Comparison of ENCODE assay signal across 10 cellular contexts in genomic region chr10:14876764-14877163, GRCh38. TPM values are rescaled to one million over a fixed set of nuclear protein-coding genes. Genes with fewer than 3 reads are reported as not detected.
DNase-seq lines count a peak whose midpoint lies in the region; ATAC-seq, FAIRE-seq and TF ChIP-seq lines count a peak whose summit lies in the region.
"Had no signal": no experiment of that assay in that cellular context is flagged by ENCODE, and none has a peak within 500 bp of the region (broad histone marks: within the 10 kb centered on the region; RNA-seq: fewer than 3 reads in every experiment).

No MANE protein-coding gene starts in this region.

- no peak for TF ChIP-seq RAD21 in H1 (IDR thresholded peaks at IDR 0.05 in 1 of 2, conservative IDR thresholded peaks at IDR 0.05 in 1 of 2; ENCODE audit: low read depth in 2 of 2, low read length in 2 of 2)

- no peak overlapping the region for H3K9ac ChIP-seq in PC-3 (ENCODE audit: low read length)
- H3K9ac ChIP-seq in H1 (replicated peaks in 1 of 4; ENCODE audit: extremely low read depth in 1 of 4, low read depth in 3 of 4, low read length in 3 of 4), result no peak overlapping the region
- H3K9ac ChIP-seq in neural progenitor cell, result no peak overlapping the region

- H2BK120ac ChIP-seq in H1 (replicated peaks; ENCODE audit: low read depth, low read length), result no peak overlapping the region

- TF ChIP-seq EP300 in H1 (IDR thresholded peaks at IDR 0.05; ENCODE audit: borderline replicate concordance in 1 of 2, low read depth in 2 of 2, low read length in 2 of 2), result no peak

- H2BK15ac ChIP-seq in H1 (ENCODE audit: low read length), result no peak overlapping the region

- intact Hi-C loops in PC-3 (cut with micrococcal nuclease), result no loop called here

- no peak overlapping the region for H2BK20ac ChIP-seq in H1 (ENCODE audit: low read length)

- H3K79me1 ChIP-seq in H1 (ENCODE audit: low read depth, low read length), result no peaks in the 10 kb centered on the region; the same call in 1 of the 2 replicates

- H3F3A ChIP-seq in DOHH2 (ENCODE audit: control insufficient read depth, insufficient read depth) (peaks cover 19% of the 10 kb centered on the region; the same call in 1 of the 2 replicates), PC-3 (ENCODE audit: low read length, unreplicated experiment) (no peaks in the 10 kb centered on the region), neural progenitor cell (ENCODE audit: low read depth) (peaks cover 23% of the 10 kb centered on the region)

- H3K9me3 Mint-ChIP-seq in neural progenitor cell, result no peaks in the 10 kb centered on the region

- no peak overlapping the region for H3K27ac Mint-ChIP-seq in neural progenitor cell

- H3K36me3 ChIP-seq in DOHH2 (ENCODE audit: control insufficient read depth, low read length), result peaks cover 49% of the 10 kb centered on the region
- no peaks in the 10 kb centered on the region for H3K36me3 ChIP-seq in PC-3 (ENCODE audit: low read depth, low read length)
- peaks cover 0 to 3% (median under 1%) of the 10 kb centered on the region in 4 experiments; a peak in 2 of 8 replicates for H3K36me3 ChIP-seq in H1 (ENCODE audit: control insufficient read depth in 2 of 4, insufficient read depth in 4 of 4, low read length in 3 of 4)
- H3K36me3 ChIP-seq in neural progenitor cell, result no peaks in the 10 kb centered on the region

- no peaks in the 10 kb centered on the region for H4K20me1 ChIP-seq in DOHH2 (ENCODE audit: control insufficient read depth, insufficient read depth, low read depth, low read length)
- H4K20me1 ChIP-seq in PC-3 (ENCODE audit: low read length), result peaks cover 10% of the 10 kb centered on the region; the same call in 1 of the 2 replicates
- H4K20me1 ChIP-seq in H1 (replicated peaks in 1 of 2; ENCODE audit: control insufficient read depth in 1 of 2, insufficient read depth in 2 of 2, low read length in 2 of 2), result peaks cover 5 to 11% of the 10 kb centered on the region in 2 experiments
- peaks cover 24% of the 10 kb centered on the region for H4K20me1 ChIP-seq in neural progenitor cell (ENCODE audit: low read depth)

- no peak overlapping the region for H4K5ac ChIP-seq in H1 (ENCODE audit: insufficient read length, low read depth, low read length)

- ATAC-seq in PC-3, result no peak
- no peak for ATAC-seq in GM19467 (IDR thresholded peaks at IDR 0.05; ENCODE audit: unreplicated experiment)
- ATAC-seq in HG03460 (IDR thresholded peaks at IDR 0.05; ENCODE audit: unreplicated experiment), result no peak

- H3K4me1 Mint-ChIP-seq in neural progenitor cell, result peaks cover 30% of the 10 kb centered on the region

- H2AFZ ChIP-seq in PC-3 (ENCODE audit: low read length), result no peak overlapping the region
- H2AFZ ChIP-seq in H1 (ENCODE audit: low read length), result no peak overlapping the region
- no peak overlapping the region for H2AFZ ChIP-seq in neural progenitor cell (replicated peaks)

- H3K4me3 Mint-ChIP-seq in neural progenitor cell, result peak overlapping the region; percentile 96

- no peak overlapping the region for H2BK5ac ChIP-seq in H1 (ENCODE audit: low read depth, low read length)

- no TSS peak for BruUV-seq in PC-3 (replicated peaks; lab: Mats Ljungman, UMichigan)

- no peak overlapping the region for H3K4ac ChIP-seq in H1 (replicated peaks; ENCODE audit: insufficient read length, low read depth, low read length)

- peak overlapping the region; percentile 51; the same call in 1 of the 2 replicates for H2BK12ac ChIP-seq in H1 (ENCODE audit: low read depth, low read length)

- TF ChIP-seq CTCF in DOHH2 (IDR thresholded peaks at IDR 0.05; ENCODE audit: low read depth, low read length, poor library complexity, severe bottlenecking), result no peak
- TF ChIP-seq CTCF in PC-3 (conservative IDR thresholded peaks at IDR 0.05; ENCODE audit: low read depth, low read length), result no peak
- TF ChIP-seq CTCF in H1 (IDR thresholded peaks at IDR 0.05; ENCODE audit: control extremely low read depth in 1 of 3, insufficient read depth in 1 of 3, low read depth in 1 of 3, low read length in 3 of 3), result no peak
- TF ChIP-seq CTCF in neural progenitor cell (IDR thresholded peaks at IDR 0.05), result no peak

- H4K91ac ChIP-seq in H1 (replicated peaks; ENCODE audit: insufficient read length, low read length), result no peak overlapping the region

- H3K9me3 ChIP-seq in DOHH2 (ENCODE audit: control insufficient read depth, insufficient read depth, low read length) (no peaks in the 10 kb centered on the region), PC-3 (ENCODE audit: low read length) (no peaks in the 10 kb centered on the region), H1 (ENCODE audit: insufficient read depth in 2 of 2, low read depth in 1 of 2, low read length in 1 of 2) (no peaks in the 10 kb centered on the region), neural progenitor cell (ENCODE audit: low read depth) (no peaks in the 10 kb centered on the region)

- DNase-seq in PC-3, result no peak
- no peak for DNase-seq in H1 (ENCODE audit: low read depth in 1 of 2, low spot score in 2 of 2)
- DNase-seq in neural progenitor cell (ENCODE audit: low spot score), result no peak
- no peak for DNase-seq in putamen (ENCODE audit: low spot score)
- DNase-seq in nucleus accumbens (lab: John Stamatoyannopoulos, UW), result no peak
- DNase-seq: head of caudate nucleus, NCI-H187 treated with DMSO at 0.1 percent for 48 hours had no signal

- H3K79me2 ChIP-seq in DOHH2 (ENCODE audit: control insufficient read depth, low read length) (peaks cover 60% of the 10 kb centered on the region), PC-3 (ENCODE audit: low read length) (peaks cover 49% of the 10 kb centered on the region), H1 (ENCODE audit: control insufficient read depth in 1 of 2, insufficient read depth in 2 of 2, low read length in 2 of 2) (peaks cover 9 to 35% of the 10 kb centered on the region in 2 experiments), neural progenitor cell (ENCODE audit: low read depth) (peaks cover 47% of the 10 kb centered on the region)

- H3K18ac ChIP-seq in H1 (ENCODE audit: extremely low read depth, low read length), result no peak overlapping the region

- CTCF ChIA-PET in PC-3 (lab: Charles Lee), result no interaction called here
- CTCF ChIA-PET in H1 (lab: Charles Lee; ENCODE audit: partially characterized antibody), result interaction anchor here (2.1 to 3.3 kb wide), 2 partner anchors 13 to 340 kb away, joined by 6 to 19 read pairs; no protein-coding TSS in a partner anchor

- H3K56ac ChIP-seq in H1 (replicated peaks; ENCODE audit: insufficient read length, low read depth, low read length), result no peak overlapping the region

- H3K4me2 ChIP-seq in DOHH2 (ENCODE audit: low read length), result peak overlapping the region; percentile 72
- H3K4me2 ChIP-seq in PC-3 (ENCODE audit: low read length), result peak overlapping the region; percentile 88
- H3K4me2 ChIP-seq in H1 (ENCODE audit: insufficient read depth in 1 of 2, low read depth in 2 of 2, low read length in 2 of 2), result peak overlapping the region; percentile 68 to 76; a peak in 2 of 4 replicates
- H3K4me2 ChIP-seq in neural progenitor cell, result peak overlapping the region; percentile 80

- POLR2A ChIA-PET in PC-3 (lab: Charles Lee; ENCODE audit: unreplicated experiment) (no interaction called here), H1 (lab: Charles Lee; ENCODE audit: partially characterized antibody) (interaction anchor here (0.8 to 2.3 kb wide), 3 partner anchors 28 to 39 kb away, joined by 3 to 32 read pairs (median 8); partner anchors contain the start of genes CDNF, HSPA14 and MSANTD7)

- H3K9me2 ChIP-seq in DOHH2 (replicated peaks; ENCODE audit: control insufficient read depth, low read length) (no peaks in the 10 kb centered on the region), PC-3 (replicated peaks; ENCODE audit: low read length) (no peaks in the 10 kb centered on the region)

- peaks cover 3% of the 10 kb centered on the region for H3K27me3 Mint-ChIP-seq in neural progenitor cell (ENCODE audit: insufficient read depth, low read depth)

- peaks cover 7% of the 10 kb centered on the region for H3K23me2 ChIP-seq in H1 (ENCODE audit: low read depth, low read length)

- no peak overlapping the region for H4K8ac ChIP-seq in H1 (ENCODE audit: extremely low read depth, insufficient read depth, low read length)

- no peak for FAIRE-seq in H1 (lab: Jason Lieb, UNC)

- peaks cover 26% of the 10 kb centered on the region for H3K4me1 ChIP-seq in DOHH2 (ENCODE audit: control insufficient read depth, low read length)
- H3K4me1 ChIP-seq in PC-3 (ENCODE audit: insufficient read depth, low read length), result peaks cover 30% of the 10 kb centered on the region
- H3K4me1 ChIP-seq in H1 (replicated peaks in 1 of 4; ENCODE audit: control insufficient read depth in 3 of 4, insufficient read depth in 4 of 4, low read length in 3 of 4), result peaks cover 3 to 11% (median 7%) of the 10 kb centered on the region in 4 experiments; a peak in 6 of 7 replicates
- H3K4me1 ChIP-seq in neural progenitor cell, result peaks cover 20% of the 10 kb centered on the region

- peaks cover 1% of the 10 kb centered on the region for H3K36me3 Mint-ChIP-seq in neural progenitor cell

- no peak overlapping the region for H2AK5ac ChIP-seq in H1 (ENCODE audit: low read depth, low read length)

- no peak overlapping the region for H3K23ac ChIP-seq in H1 (ENCODE audit: insufficient read length)

- no peak overlapping the region for H3K14ac ChIP-seq in H1 (ENCODE audit: insufficient read length)

- WGBS in H1 (ENCODE audit: extremely low coverage in 1 of 2, insufficient coverage in 1 of 2, insufficient read length in 1 of 2, insufficient replicate concordance in 2 of 2, low coverage in 1 of 2, low lambda C conversion rate in 2 of 2, missing lambda C conversion rate in 1 of 2), 2 experiments, result 85% methylated on average over 9 of the region's 9 CpGs; no CpG with 5 or more reads in 1 of the 2 experiments

- no peaks in the 10 kb centered on the region for H3K27me3 ChIP-seq in DOHH2 (ENCODE audit: control insufficient read depth, low read length)
- no peaks in the 10 kb centered on the region for H3K27me3 ChIP-seq in PC-3 (ENCODE audit: low read length)
- no peaks in the 10 kb centered on the region for H3K27me3 ChIP-seq in H1 (replicated peaks in 1 of 4; ENCODE audit: control insufficient read depth in 3 of 4, extremely low read depth in 1 of 4, insufficient read depth in 3 of 4, low read length in 3 of 4)
- no peaks in the 10 kb centered on the region for H3K27me3 ChIP-seq in neural progenitor cell

- H3K27ac ChIP-seq in DOHH2 (ENCODE audit: low read depth, low read length), result no peak overlapping the region
- no peak overlapping the region for H3K27ac ChIP-seq in PC-3 (ENCODE audit: low read length)
- H3K27ac ChIP-seq in H1 (ENCODE audit: low read depth, low read length), result no peak overlapping the region
- no peak overlapping the region for H3K27ac ChIP-seq in neural progenitor cell

- peak overlapping the region; percentile 93 for H3K4me3 ChIP-seq in DOHH2 (ENCODE audit: low read length)
- peak overlapping the region; percentile 86; the same call in 1 of the 2 replicates for H3K4me3 ChIP-seq in PC-3 (ENCODE audit: low read length)
- H3K4me3 ChIP-seq in H1 (ENCODE audit: extremely low read depth in 1 of 4, insufficient read depth in 2 of 4, low read depth in 3 of 4, low read length in 4 of 4), result peak overlapping the region in 1 of 4 experiments; percentile 89; a peak in 2 of 8 replicates
- H3K4me3 ChIP-seq in neural progenitor cell, result no peak overlapping the region

- no peak for TF ChIP-seq POLR2A in H1 (IDR thresholded peaks at IDR 0.05; ENCODE audit: control extremely low read depth in 1 of 2, low read depth in 2 of 2, low read length in 2 of 2)

RNA-seq across cellular contexts. Expression of gene SUV39H2, which starts 1.9 kb away (rescaled TPM):
- 6.4 and 6.9 TPM in 2 replicates for total RNA-seq in PC-3 (2014; rRNA removed)
- 54.9 and 62.3 TPM in 2 replicates for total RNA-seq in H1 (2021; fragmentation: NEBNext Ultra II Directional; extraction: Animal tissue kit (Norgen Biotek cat#: 25700))
- 11.6 and 19.4 TPM in 2 replicates for polyA plus RNA-seq in H1 (2011; rRNA removed)
- polyA plus RNA-seq in H1 (2011; cell fraction: cytosol; rRNA removed), result 19.8 TPM
- polyA plus RNA-seq in H1 (2011; cell fraction: nucleus; rRNA removed), result 8.3 TPM
- 22.8 to 46.7 TPM (median 28.4 TPM) in 4 replicates for polyA plus RNA-seq in H1 (2012, experiment 1 of 2)
- 3.8 TPM for polyA plus RNA-seq in H1 (2012, experiment 2 of 2)
- 41.9 TPM for polyA plus RNA-seq in H1 (2013, experiment 1 of 2)
- polyA plus RNA-seq in H1 (2013, experiment 2 of 2), result 44.9 TPM
- polyA minus RNA-seq in H1 (2011; rRNA and poly(A)+ RNA removed), result 23.7 and 41.1 TPM in 2 replicates
- polyA minus RNA-seq in H1 (2011; cell fraction: cytosol; rRNA and poly(A)+ RNA removed), result 14.5 TPM
- 49.5 TPM for polyA minus RNA-seq in H1 (2011; cell fraction: nucleus; rRNA and poly(A)+ RNA removed)
- total RNA-seq in neural progenitor cell (ENCODE audit: low replicate concordance), result 67.9 and 112 TPM in 2 replicates

RNA-seq across cellular contexts. Expression of gene HSPA14, which starts 38.7 kb away (rescaled TPM):
- 17.5 and 18.1 TPM in 2 replicates for total RNA-seq in PC-3 (2014; rRNA removed)
- total RNA-seq in H1 (2021; fragmentation: NEBNext Ultra II Directional; extraction: Animal tissue kit (Norgen Biotek cat#: 25700)), result 32.9 and 36.4 TPM in 2 replicates
- 11.9 and 20.5 TPM in 2 replicates for polyA plus RNA-seq in H1 (2011; rRNA removed)
- polyA plus RNA-seq in H1 (2011; cell fraction: cytosol; rRNA removed), result 25.8 TPM
- polyA plus RNA-seq in H1 (2011; cell fraction: nucleus; rRNA removed), result 5.2 TPM
- polyA plus RNA-seq in H1 (2012, experiment 1 of 2), result 21.0 to 27.2 TPM (median 23.5 TPM) in 4 replicates
- polyA plus RNA-seq in H1 (2012, experiment 2 of 2), result 3.9 TPM
- 24.2 TPM for polyA plus RNA-seq in H1 (2013, experiment 1 of 2)
- polyA plus RNA-seq in H1 (2013, experiment 2 of 2), result 25.6 TPM
- 9.9 and 14.0 TPM in 2 replicates for polyA minus RNA-seq in H1 (2011; rRNA and poly(A)+ RNA removed)
- 10.1 TPM for polyA minus RNA-seq in H1 (2011; cell fraction: cytosol; rRNA and poly(A)+ RNA removed)
- 8.8 TPM for polyA minus RNA-seq in H1 (2011; cell fraction: nucleus; rRNA and poly(A)+ RNA removed)
- 33.3 and 41.8 TPM in 2 replicates for total RNA-seq in neural progenitor cell (ENCODE audit: low replicate concordance)

RNA-seq across cellular contexts. Expression of gene MSANTD7, which starts 38.7 kb away (rescaled TPM):
- total RNA-seq in PC-3 (2014; rRNA removed), result 8.2 and 10.7 TPM in 2 replicates
- 15.2 and 16.0 TPM in 2 replicates for total RNA-seq in H1 (2021; fragmentation: NEBNext Ultra II Directional; extraction: Animal tissue kit (Norgen Biotek cat#: 25700))
- polyA plus RNA-seq in H1 (2011; rRNA removed), result 4.9 and 5.0 TPM in 2 replicates
- polyA plus RNA-seq in H1 (2011; cell fraction: cytosol; rRNA removed), result 5.5 TPM
- 6.8 TPM for polyA plus RNA-seq in H1 (2011; cell fraction: nucleus; rRNA removed)
- 10.7 to 12.4 TPM (median 11.2 TPM) in 4 replicates for polyA plus RNA-seq in H1 (2012, experiment 1 of 2)
- 6.0 TPM for polyA plus RNA-seq in H1 (2012, experiment 2 of 2)
- 10.1 TPM for polyA plus RNA-seq in H1 (2013, experiment 1 of 2)
- 9.1 TPM for polyA plus RNA-seq in H1 (2013, experiment 2 of 2)
- polyA minus RNA-seq in H1 (2011; rRNA and poly(A)+ RNA removed), result 14.8 and 18.1 TPM in 2 replicates
- 15.1 TPM for polyA minus RNA-seq in H1 (2011; cell fraction: cytosol; rRNA and poly(A)+ RNA removed)
- 18.4 TPM for polyA minus RNA-seq in H1 (2011; cell fraction: nucleus; rRNA and poly(A)+ RNA removed)
- total RNA-seq in neural progenitor cell (ENCODE audit: low replicate concordance), result 17.6 and 18.8 TPM in 2 replicates

RNA-seq across cellular contexts. Expression of gene CDNF, which starts 38.9 kb away (rescaled TPM):
- 1.2 TPM in 1 of 2 replicates, not detected in the other for total RNA-seq in PC-3 (2014; rRNA removed)
- 0.32 and 0.36 TPM in 2 replicates for total RNA-seq in H1 (2021; fragmentation: NEBNext Ultra II Directional; extraction: Animal tissue kit (Norgen Biotek cat#: 25700))
- polyA plus RNA-seq in H1 (2011; rRNA removed), result 0.27 and 0.67 TPM in 2 replicates
- 1.3 TPM for polyA plus RNA-seq in H1 (2011; cell fraction: cytosol; rRNA removed)
- polyA plus RNA-seq in H1 (2011; cell fraction: nucleus; rRNA removed), result 0.20 TPM
- 0.70 to 1.4 TPM (median 1.0 TPM) in 4 replicates for polyA plus RNA-seq in H1 (2012, experiment 1 of 2)
- not detected for polyA plus RNA-seq in H1 (2012, experiment 2 of 2)
- 0.89 TPM for polyA plus RNA-seq in H1 (2013, experiment 1 of 2)
- 0.92 TPM for polyA plus RNA-seq in H1 (2013, experiment 2 of 2)
- 0.73 and 2.3 TPM in 2 replicates for polyA minus RNA-seq in H1 (2011; rRNA and poly(A)+ RNA removed)
- not detected for polyA minus RNA-seq in H1 (2011; cell fraction: cytosol; rRNA and poly(A)+ RNA removed)
- 1.7 TPM for polyA minus RNA-seq in H1 (2011; cell fraction: nucleus; rRNA and poly(A)+ RNA removed)
- 1.8 and 5.2 TPM in 2 replicates for total RNA-seq in neural progenitor cell (ENCODE audit: low replicate concordance)
